ENCODE assay signal across 1 cellular context in the genomic region with DNA sequence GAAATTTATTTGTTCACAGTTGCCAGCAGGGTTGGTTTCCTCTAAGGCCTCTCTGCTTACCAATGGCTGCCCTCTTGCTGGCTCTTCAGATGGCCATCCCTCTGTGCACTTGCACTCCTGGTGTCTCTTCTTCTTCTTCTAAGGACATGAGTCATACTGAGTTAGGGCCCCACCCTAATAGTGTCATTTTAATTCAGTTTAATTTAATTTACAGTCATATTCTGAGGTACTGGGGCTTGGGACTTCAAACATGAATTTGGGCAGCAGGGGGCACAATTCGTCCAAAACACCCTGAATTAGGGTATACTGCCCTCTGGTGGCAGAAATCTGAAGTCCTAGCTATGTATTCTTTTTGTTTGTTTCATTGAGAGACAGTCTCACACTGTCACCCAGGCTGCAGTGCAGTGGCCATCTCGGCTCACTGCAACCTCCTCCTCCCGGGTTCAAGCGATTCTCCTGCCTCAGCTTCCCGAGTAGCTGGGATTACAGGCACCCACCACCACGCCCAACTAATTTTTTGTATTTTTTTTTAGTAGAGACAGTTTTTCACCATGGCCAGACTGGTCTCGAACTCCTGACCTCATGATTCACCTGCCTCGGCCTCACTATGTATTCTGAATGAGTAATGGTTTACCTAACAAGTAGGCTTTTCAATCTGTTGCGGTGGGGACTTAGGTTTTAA.
TF ChIP-seq lines count a peak whose summit lies in the region.

No MANE protein-coding gene starts in this region.

TF ChIP-seq in HepG2, 621 proteins besides CTCF, POLR2A, EP300 and RAD21 (continued from another document and continues in another):
- TF ChIP-seq, protein P1, sequence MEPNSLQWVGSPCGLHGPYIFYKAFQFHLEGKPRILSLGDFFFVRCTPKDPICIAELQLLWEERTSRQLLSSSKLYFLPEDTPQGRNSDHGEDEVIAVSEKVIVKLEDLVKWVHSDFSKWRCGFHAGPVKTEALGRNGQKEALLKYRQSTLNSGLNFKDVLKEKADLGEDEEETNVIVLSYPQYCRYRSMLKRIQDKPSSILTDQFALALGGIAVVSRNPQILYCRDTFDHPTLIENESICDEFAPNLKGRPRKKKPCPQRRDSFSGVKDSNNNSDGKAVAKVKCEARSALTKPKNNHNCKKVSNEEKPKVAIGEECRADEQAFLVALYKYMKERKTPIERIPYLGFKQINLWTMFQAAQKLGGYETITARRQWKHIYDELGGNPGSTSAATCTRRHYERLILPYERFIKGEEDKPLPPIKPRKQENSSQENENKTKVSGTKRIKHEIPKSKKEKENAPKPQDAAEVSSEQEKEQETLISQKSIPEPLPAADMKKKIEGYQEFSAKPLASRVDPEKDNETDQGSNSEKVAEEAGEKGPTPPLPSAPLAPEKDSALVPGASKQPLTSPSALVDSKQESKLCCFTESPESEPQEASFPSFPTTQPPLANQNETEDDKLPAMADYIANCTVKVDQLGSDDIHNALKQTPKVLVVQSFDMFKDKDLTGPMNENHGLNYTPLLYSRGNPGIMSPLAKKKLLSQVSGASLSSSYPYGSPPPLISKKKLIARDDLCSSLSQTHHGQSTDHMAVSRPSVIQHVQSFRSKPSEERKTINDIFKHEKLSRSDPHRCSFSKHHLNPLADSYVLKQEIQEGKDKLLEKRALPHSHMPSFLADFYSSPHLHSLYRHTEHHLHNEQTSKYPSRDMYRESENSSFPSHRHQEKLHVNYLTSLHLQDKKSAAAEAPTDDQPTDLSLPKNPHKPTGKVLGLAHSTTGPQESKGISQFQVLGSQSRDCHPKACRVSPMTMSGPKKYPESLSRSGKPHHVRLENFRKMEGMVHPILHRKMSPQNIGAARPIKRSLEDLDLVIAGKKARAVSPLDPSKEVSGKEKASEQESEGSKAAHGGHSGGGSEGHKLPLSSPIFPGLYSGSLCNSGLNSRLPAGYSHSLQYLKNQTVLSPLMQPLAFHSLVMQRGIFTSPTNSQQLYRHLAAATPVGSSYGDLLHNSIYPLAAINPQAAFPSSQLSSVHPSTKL (CRISPR knock-in tag; IDR thresholded peaks at IDR 0.05): peak; percentile 24
- no peak for TF ChIP-seq CREB1 (IDR thresholded peaks at IDR 0.05)
- peak; percentile 40; the same call in 1 of the 2 replicates for TF ChIP-seq CREB1 (CRISPR knock-in tag; IDR thresholded peaks at IDR 0.05)
- 0 out of 2 replicates have a peak, but pooled peaks have one; percentile 39 for TF ChIP-seq BORCS8-MEF2B (CRISPR knock-in tag; IDR thresholded peaks at IDR 0.05)
- TF ChIP-seq KMT2B (CRISPR knock-in tag; IDR thresholded peaks at IDR 0.05): peak; percentile 67; the same call in 1 of the 2 replicates
- TF ChIP-seq HDAC2 (CRISPR knock-in tag; IDR thresholded peaks at IDR 0.05): peak; percentile 57; the same call in 1 of the 2 replicates
- TF ChIP-seq ZNF782 (CRISPR knock-in tag; IDR thresholded peaks at IDR 0.05; ENCODE audit: borderline replicate concordance): peak; percentile 64; the same call in 1 of the 2 replicates
- TF ChIP-seq, protein P2, sequence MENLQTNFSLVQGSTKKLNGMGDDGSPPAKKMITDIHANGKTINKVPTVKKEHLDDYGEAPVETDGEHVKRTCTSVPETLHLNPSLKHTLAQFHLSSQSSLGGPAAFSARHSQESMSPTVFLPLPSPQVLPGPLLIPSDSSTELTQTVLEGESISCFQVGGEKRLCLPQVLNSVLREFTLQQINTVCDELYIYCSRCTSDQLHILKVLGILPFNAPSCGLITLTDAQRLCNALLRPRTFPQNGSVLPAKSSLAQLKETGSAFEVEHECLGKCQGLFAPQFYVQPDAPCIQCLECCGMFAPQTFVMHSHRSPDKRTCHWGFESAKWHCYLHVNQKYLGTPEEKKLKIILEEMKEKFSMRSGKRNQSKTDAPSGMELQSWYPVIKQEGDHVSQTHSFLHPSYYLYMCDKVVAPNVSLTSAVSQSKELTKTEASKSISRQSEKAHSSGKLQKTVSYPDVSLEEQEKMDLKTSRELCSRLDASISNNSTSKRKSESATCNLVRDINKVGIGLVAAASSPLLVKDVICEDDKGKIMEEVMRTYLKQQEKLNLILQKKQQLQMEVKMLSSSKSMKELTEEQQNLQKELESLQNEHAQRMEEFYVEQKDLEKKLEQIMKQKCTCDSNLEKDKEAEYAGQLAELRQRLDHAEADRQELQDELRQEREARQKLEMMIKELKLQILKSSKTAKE (CRISPR knock-in tag; IDR thresholded peaks at IDR 0.05; ENCODE audit: borderline replicate concordance): no peak
- 0 out of 2 replicates have a peak, but pooled peaks have one; percentile 23 for TF ChIP-seq ZNF205 (CRISPR knock-in tag; IDR thresholded peaks at IDR 0.05)
- TF ChIP-seq, protein P3, sequence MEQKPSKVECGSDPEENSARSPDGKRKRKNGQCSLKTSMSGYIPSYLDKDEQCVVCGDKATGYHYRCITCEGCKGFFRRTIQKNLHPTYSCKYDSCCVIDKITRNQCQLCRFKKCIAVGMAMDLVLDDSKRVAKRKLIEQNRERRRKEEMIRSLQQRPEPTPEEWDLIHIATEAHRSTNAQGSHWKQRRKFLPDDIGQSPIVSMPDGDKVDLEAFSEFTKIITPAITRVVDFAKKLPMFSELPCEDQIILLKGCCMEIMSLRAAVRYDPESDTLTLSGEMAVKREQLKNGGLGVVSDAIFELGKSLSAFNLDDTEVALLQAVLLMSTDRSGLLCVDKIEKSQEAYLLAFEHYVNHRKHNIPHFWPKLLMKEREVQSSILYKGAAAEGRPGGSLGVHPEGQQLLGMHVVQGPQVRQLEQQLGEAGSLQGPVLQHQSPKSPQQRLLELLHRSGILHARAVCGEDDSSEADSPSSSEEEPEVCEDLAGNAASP (CRISPR knock-in tag; IDR thresholded peaks at IDR 0.05; ENCODE audit: borderline replicate concordance): peak; percentile 61; the same call in 1 of the 2 replicates
- TF ChIP-seq HNF4G (IDR thresholded peaks at IDR 0.05; ENCODE audit: borderline replicate concordance, low read depth, low read length): peak; percentile 14; the same call in 1 of the 2 replicates
- TF ChIP-seq HNF4G (CRISPR knock-in tag; IDR thresholded peaks at IDR 0.05; ENCODE audit: borderline replicate concordance, low read depth): no peak
- TF ChIP-seq, protein P4, sequence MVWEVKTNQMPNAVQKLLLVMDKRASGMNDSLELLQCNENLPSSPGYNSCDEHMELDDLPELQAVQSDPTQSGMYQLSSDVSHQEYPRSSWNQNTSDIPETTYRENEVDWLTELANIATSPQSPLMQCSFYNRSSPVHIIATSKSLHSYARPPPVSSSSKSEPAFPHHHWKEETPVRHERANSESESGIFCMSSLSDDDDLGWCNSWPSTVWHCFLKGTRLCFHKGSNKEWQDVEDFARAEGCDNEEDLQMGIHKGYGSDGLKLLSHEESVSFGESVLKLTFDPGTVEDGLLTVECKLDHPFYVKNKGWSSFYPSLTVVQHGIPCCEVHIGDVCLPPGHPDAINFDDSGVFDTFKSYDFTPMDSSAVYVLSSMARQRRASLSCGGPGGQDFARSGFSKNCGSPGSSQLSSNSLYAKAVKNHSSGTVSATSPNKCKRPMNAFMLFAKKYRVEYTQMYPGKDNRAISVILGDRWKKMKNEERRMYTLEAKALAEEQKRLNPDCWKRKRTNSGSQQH (CRISPR knock-in tag; IDR thresholded peaks at IDR 0.05; ENCODE audit: low read depth): 0 out of 2 replicates have a peak, but pooled peaks have one; percentile 55
- peak; percentile 49; the same call in 1 of the 2 replicates for TF ChIP-seq NCOA2 (CRISPR knock-in tag; IDR thresholded peaks at IDR 0.05)
- TF ChIP-seq, protein P5, sequence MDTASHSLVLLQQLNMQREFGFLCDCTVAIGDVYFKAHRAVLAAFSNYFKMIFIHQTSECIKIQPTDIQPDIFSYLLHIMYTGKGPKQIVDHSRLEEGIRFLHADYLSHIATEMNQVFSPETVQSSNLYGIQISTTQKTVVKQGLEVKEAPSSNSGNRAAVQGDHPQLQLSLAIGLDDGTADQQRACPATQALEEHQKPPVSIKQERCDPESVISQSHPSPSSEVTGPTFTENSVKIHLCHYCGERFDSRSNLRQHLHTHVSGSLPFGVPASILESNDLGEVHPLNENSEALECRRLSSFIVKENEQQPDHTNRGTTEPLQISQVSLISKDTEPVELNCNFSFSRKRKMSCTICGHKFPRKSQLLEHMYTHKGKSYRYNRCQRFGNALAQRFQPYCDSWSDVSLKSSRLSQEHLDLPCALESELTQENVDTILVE (CRISPR knock-in tag; IDR thresholded peaks at IDR 0.05): 0 out of 2 replicates have a peak, but pooled peaks have one; percentile 70
- 0 out of 2 replicates have a peak, but pooled peaks have one; percentile 4 for TF ChIP-seq ZNF605 (CRISPR knock-in tag; IDR thresholded peaks at IDR 0.05)
- TF ChIP-seq RFXAP (CRISPR knock-in tag; IDR thresholded peaks at IDR 0.05; ENCODE audit: borderline replicate concordance): 0 out of 2 replicates have a peak, but pooled peaks have one; percentile 37
- TF ChIP-seq, protein P6, sequence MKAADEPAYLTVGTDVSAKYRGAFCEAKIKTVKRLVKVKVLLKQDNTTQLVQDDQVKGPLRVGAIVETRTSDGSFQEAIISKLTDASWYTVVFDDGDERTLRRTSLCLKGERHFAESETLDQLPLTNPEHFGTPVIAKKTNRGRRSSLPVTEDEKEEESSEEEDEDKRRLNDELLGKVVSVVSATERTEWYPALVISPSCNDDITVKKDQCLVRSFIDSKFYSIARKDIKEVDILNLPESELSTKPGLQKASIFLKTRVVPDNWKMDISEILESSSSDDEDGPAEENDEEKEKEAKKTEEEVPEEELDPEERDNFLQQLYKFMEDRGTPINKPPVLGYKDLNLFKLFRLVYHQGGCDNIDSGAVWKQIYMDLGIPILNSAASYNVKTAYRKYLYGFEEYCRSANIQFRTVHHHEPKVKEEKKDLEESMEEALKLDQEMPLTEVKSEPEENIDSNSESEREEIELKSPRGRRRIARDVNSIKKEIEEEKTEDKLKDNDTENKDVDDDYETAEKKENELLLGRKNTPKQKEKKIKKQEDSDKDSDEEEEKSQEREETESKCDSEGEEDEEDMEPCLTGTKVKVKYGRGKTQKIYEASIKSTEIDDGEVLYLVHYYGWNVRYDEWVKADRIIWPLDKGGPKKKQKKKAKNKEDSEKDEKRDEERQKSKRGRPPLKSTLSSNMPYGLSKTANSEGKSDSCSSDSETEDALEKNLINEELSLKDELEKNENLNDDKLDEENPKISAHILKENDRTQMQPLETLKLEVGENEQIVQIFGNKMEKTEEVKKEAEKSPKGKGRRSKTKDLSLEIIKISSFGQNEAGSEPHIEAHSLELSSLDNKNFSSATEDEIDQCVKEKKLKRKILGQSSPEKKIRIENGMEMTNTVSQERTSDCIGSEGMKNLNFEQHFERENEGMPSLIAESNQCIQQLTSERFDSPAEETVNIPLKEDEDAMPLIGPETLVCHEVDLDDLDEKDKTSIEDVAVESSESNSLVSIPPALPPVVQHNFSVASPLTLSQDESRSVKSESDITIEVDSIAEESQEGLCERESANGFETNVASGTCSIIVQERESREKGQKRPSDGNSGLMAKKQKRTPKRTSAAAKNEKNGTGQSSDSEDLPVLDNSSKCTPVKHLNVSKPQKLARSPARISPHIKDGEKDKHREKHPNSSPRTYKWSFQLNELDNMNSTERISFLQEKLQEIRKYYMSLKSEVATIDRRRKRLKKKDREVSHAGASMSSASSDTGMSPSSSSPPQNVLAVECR (CRISPR knock-in tag; IDR thresholded peaks at IDR 0.05; ENCODE audit: borderline replicate concordance): peak; percentile 34; the same call in 1 of the 2 replicates
- TF ChIP-seq, protein P7, sequence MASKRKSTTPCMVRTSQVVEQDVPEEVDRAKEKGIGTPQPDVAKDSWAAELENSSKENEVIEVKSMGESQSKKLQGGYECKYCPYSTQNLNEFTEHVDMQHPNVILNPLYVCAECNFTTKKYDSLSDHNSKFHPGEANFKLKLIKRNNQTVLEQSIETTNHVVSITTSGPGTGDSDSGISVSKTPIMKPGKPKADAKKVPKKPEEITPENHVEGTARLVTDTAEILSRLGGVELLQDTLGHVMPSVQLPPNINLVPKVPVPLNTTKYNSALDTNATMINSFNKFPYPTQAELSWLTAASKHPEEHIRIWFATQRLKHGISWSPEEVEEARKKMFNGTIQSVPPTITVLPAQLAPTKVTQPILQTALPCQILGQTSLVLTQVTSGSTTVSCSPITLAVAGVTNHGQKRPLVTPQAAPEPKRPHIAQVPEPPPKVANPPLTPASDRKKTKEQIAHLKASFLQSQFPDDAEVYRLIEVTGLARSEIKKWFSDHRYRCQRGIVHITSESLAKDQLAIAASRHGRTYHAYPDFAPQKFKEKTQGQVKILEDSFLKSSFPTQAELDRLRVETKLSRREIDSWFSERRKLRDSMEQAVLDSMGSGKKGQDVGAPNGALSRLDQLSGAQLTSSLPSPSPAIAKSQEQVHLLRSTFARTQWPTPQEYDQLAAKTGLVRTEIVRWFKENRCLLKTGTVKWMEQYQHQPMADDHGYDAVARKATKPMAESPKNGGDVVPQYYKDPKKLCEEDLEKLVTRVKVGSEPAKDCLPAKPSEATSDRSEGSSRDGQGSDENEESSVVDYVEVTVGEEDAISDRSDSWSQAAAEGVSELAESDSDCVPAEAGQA (IDR thresholded peaks at IDR 0.05; ENCODE audit: low read depth): no peak
- TF ChIP-seq, protein P7 (CRISPR knock-in tag; IDR thresholded peaks at IDR 0.05; ENCODE audit: borderline replicate concordance): no peak
- TF ChIP-seq NR2F1 (CRISPR knock-in tag; IDR thresholded peaks at IDR 0.05): no peak
- TF ChIP-seq SMYD3 (CRISPR knock-in tag; IDR thresholded peaks at IDR 0.05): peak; percentile 43; the same call in 1 of the 2 replicates
- peak; percentile 33; the same call in 1 of the 2 replicates for TF ChIP-seq ZNF264 (CRISPR knock-in tag; IDR thresholded peaks at IDR 0.05)
- TF ChIP-seq RARG (CRISPR knock-in tag; IDR thresholded peaks at IDR 0.05; ENCODE audit: low read depth): 0 out of 2 replicates have a peak, but pooled peaks have one; percentile 54
- TF ChIP-seq FLYWCH1 (CRISPR knock-in tag; IDR thresholded peaks at IDR 0.05): no peak
- TF ChIP-seq, protein P8, sequence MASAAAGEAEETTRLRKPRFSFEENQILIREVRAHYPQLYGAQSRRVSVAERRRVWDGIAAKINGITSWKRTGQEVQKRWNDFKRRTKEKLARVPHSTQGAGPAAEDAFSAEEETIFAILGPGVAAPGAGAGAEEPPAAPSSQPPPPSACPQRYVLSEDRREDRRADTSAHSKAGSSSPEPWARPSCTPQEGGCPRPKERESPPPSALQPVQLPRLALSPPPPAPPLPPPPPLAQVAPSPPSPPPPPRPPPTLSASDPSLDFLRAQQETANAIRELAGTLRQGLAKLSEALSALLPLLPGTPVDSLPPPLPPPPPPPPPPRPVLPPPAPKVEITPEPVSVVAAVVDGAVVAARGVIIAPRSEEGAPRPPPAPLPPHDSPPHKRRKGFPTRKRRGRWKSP (CRISPR knock-in tag; IDR thresholded peaks at IDR 0.05): no peak
- 0 out of 2 replicates have a peak, but pooled peaks have one; percentile 12 for TF ChIP-seq GFI1 (CRISPR knock-in tag; IDR thresholded peaks at IDR 0.05; ENCODE audit: borderline replicate concordance)
- TF ChIP-seq TGIF2 (CRISPR knock-in tag; IDR thresholded peaks at IDR 0.05): peak; percentile 63; the same call in 1 of the 2 replicates
- TF ChIP-seq MED1 (CRISPR knock-in tag; IDR thresholded peaks at IDR 0.05): peak; percentile 58
